Comparison of ENCODE assay signal across 16 cellular contexts in genomic region chr1:156371553-156372264, GRCh38. TPM values are rescaled to one million over a fixed set of nuclear protein-coding genes. Genes with fewer than 3 reads are reported as not detected.
DNase-seq lines count a peak whose midpoint lies in the region; ATAC-seq and TF ChIP-seq lines count a peak whose summit lies in the region.
"Had no signal": no experiment of that assay in that cellular context is flagged by ENCODE, and none has a peak within 500 bp of the region (broad histone marks: within the 10 kb centered on the region; RNA-seq: fewer than 3 reads in every experiment).

No MANE protein-coding gene starts in this region.

- intact Hi-C loops in sigmoid colon (cut with DNase I): no loop called here

- TF ChIP-seq CTCF in omental fat pad (IDR thresholded peaks at IDR 0.05) (no peak), sigmoid colon (IDR thresholded peaks at IDR 0.05) (no peak)

- 51 to 64% methylated on average over 7 of the region's 7 CpGs for WGBS in sigmoid colon, 2 donors

- peaks cover 0 to 10% (median 6%) of the 10 kb centered on the region in 4 donors for H3K4me1 ChIP-seq in sigmoid colon

- H3K27me3 ChIP-seq in sigmoid colon: peaks cover 8 to 48% (median 19%) of the 10 kb centered on the region in 3 donors

- TF ChIP-seq EP300 in sigmoid colon (IDR thresholded peaks at IDR 0.05): no peak

- H3K27ac ChIP-seq in sigmoid colon: no peak overlapping the region

- H3K9me3 ChIP-seq in sigmoid colon: no peaks in the 10 kb centered on the region

- TF ChIP-seq POLR2A in sigmoid colon (IDR thresholded peaks at IDR 0.05): no peak

- DNase-seq in ELR (ENCODE audit: low read depth): peak; percentile 62
- peak; percentile 71 for DNase-seq in MV-4-11 (lab: John Stamatoyannopoulos, UW)
- peak; percentile 11 for DNase-seq in epidermal melanocyte (ENCODE audit: insufficient read length, low spot score)
- DNase-seq in omental fat pad (ENCODE audit: low spot score): peak; percentile 71
- no peak for DNase-seq in sigmoid colon
- no peak for DNase-seq in DMS79 (lab: John Stamatoyannopoulos, UW)
- no peak for DNase-seq in activated CD4-positive, alpha-beta T cell treated with anti-CD3 and anti-CD28 coated beads for 4 hours
- DNase-seq in activated gamma-delta T cell (lab: John Stamatoyannopoulos, UW): no peak
- DNase-seq: activated CD4-positive, alpha-beta T cell treated with anti-CD3 and anti-CD28 coated beads, Interleukin-2, amount 50 U/mL, for 1 hour; amniotic stem cell; COR-L47; GOT3; mesendoderm; NCI-H1694; stimulated activated naive B cell treated with anti-CD40 and anti-IgM and Interleukin-4, amounts not matched to agents 10 μg/mL and 1 μg/mL and 100 μg/mL, for 72 hours had no signal

- ATAC-seq in omental fat pad (ENCODE audit: low FRiP score): peak; percentile 26

- H3K4me3 ChIP-seq in sigmoid colon: no peak overlapping the region

- no peaks in the 10 kb centered on the region for H3K36me3 ChIP-seq in sigmoid colon

RNA-seq across cellular contexts. Expression of gene RHBG, which starts 2.7 kb away (rescaled TPM):
- total RNA-seq in omental fat pad: not detected
- not detected for total RNA-seq in sigmoid colon
- polyA plus RNA-seq in sigmoid colon: not detected
- total RNA-seq: frontal cortex had no signal

RNA-seq across cellular contexts. Expression of gene TSACC, which starts 33.4 kb away (rescaled TPM):
- total RNA-seq in omental fat pad (not detected), sigmoid colon (1 to 10 TPM in 1 of 4 donors, not detected in 3; 1.1 TPM)
- polyA plus RNA-seq in sigmoid colon: under 1 TPM in 1 of 3 donors, not detected in 2; 0.48 TPM
- total RNA-seq: frontal cortex had no signal

RNA-seq across cellular contexts. Expression of gene CCT3, which starts 33.6 kb away (rescaled TPM):
- total RNA-seq in omental fat pad: 100 to 1,000 TPM; 187 to 277 (median 213) TPM
- total RNA-seq in sigmoid colon: 100 to 1,000 TPM; 155 to 253 (median 197) TPM
- 100 to 1,000 TPM in 2 of 3 donors, 10 to 100 TPM in 1; 94.3 to 155 (median 123) TPM for polyA plus RNA-seq in sigmoid colon

Comparison
In these comparisons a context has a peak if more than half of its experiments do, and no peak if none do; other contexts are left out.
1. DNase-seq: peak in ELR (single experiment), MV-4-11 (single experiment), epidermal melanocyte (single experiment) and omental fat pad (single experiment); none in sigmoid colon (single experiment), DMS79 (single experiment), activated CD4-positive, alpha-beta T cell treated with anti-CD3 and anti-CD28 coated beads for 4 hours (0 of 2) and activated gamma-delta T cell (single experiment).